14 cellular contexts compared by ENCODE assay signal in the genomic region with DNA sequence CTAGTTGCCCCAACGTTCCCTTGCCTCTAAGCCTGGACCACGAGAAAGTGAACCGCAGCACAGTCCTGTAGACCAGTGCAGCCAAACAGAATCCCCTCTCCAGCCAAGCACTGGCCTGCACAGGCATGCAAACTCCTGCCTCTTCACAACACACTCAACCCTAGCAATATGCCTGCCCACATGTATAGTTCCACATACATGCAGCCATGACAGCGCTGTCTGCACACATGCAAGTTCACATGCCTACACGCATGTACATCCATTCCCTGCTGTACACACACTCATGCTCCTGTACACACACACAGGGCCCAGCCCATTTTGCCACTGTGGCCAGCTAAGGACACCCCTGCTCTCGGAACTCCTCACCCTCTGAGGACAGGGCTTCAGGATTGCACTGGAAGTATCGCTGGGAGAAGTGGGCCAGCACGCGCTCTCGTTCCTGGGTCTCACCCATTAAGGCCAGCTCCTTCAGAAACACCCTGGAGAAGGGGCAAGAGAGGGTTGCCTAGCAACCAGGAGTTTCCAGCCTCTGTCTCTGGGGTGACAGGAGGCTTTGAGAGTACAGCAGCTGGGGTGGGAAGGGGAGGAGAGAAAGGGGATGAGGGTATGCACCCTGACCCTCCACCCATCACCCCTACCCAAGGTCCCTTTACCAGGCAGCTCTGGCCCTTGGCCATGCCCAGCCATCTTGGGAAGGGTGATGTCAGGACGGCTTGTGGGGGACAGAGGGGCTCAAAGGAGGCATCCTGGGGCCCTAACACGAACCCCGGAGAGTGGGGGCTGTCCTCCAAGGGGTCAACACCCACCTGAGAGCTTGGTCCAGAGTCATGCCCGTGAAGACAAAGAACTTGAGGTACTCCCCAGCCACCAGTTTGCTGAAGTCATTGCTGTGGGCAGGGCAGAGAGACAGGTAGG. TPM values are rescaled to one million over a fixed set of nuclear protein-coding genes. Genes with fewer than 3 reads are reported as not detected.
DNase-seq lines count a peak whose midpoint lies in the region; ATAC-seq lines count a peak whose summit lies in the region.
"Had no signal": no experiment of that assay in that cellular context is flagged by ENCODE, and none has a peak within 500 bp of the region (broad histone marks: within the 10 kb centered on the region; RNA-seq: fewer than 3 reads in every experiment).

No MANE protein-coding gene starts in this region.

- no peak for DNase-seq in activated CD8-positive, alpha-beta memory T cell treated with anti-CD3 and anti-CD28 coated beads, Interleukin-2, amount 10 ng/mL, durations not matched to agents 7 days and 5 days
- DNase-seq in activated CD8-positive, alpha-beta memory T cell treated with anti-CD3 and anti-CD28 coated beads, Interleukin-2, amount 50 U/mL, for 4 hours, result no peak
- no peak for DNase-seq in activated T-helper 1 cell treated with anti-CD3 and anti-CD28 coated beads, Interleukin-12 subunit alpha, Interleukin-12 subunit beta, Interleukin-2, Interleukin-4 antibody, amounts not matched to agents 30 ng/mL and 10 ng/mL and 1 ng/mL, durations not matched to agents 14 hours and 24 hours and 36 hours (ENCODE audit: low spot score)
- DNase-seq in immature natural killer cell (no peak), NCI-H1092 treated with DMSO at 0.1 percent for 48 hours (lab: John Stamatoyannopoulos, UW) (no peak)
- no peak for DNase-seq in stimulated activated naive B cell treated with anti-CD40 and anti-IgM and Interleukin-4, amounts not matched to agents 10 μg/mL and 1 μg/mL and 100 μg/mL, for 72 hours
- DNase-seq: KG1, NCI-H1930, SW 1271 had no signal

- CTCF ChIA-PET in activated CD8-positive, alpha-beta memory T cell treated with anti-CD3 and anti-CD28 coated beads, Interleukin-2, amount 10 ng/mL, durations not matched to agents 7 days and 5 days (lab: Charles Lee), result interaction anchor here (1.0 to 5.6 kb wide), 4 partner anchors 12 to 181 kb away, joined by 3 to 37 read pairs (median 4); partner anchors contain the start of gene C10orf95

- H3K36me3 Mint-ChIP-seq in activated CD8-positive, alpha-beta memory T cell treated with anti-CD3 and anti-CD28 coated beads, Interleukin-2, amount 10 ng/mL, durations not matched to agents 7 days and 5 days, result no peaks in the 10 kb centered on the region
- H3K36me3 Mint-ChIP-seq in activated T-helper 1 cell treated with anti-CD3 and anti-CD28 coated beads, Interleukin-12 subunit alpha, Interleukin-12 subunit beta, Interleukin-2, Interleukin-4 antibody, amounts not matched to agents 30 ng/mL and 10 ng/mL and 1 ng/mL, durations not matched to agents 14 hours and 24 hours and 36 hours (ENCODE audit: low read depth), result peaks cover 3% of the 10 kb centered on the region
- H3K36me3 Mint-ChIP-seq in immature natural killer cell, result peaks cover 0 to 4% (median 2%) of the 10 kb centered on the region in 3 donors
- no peaks in the 10 kb centered on the region for H3K36me3 Mint-ChIP-seq in stimulated activated naive B cell treated with anti-CD40 and anti-IgM and Interleukin-4, amounts not matched to agents 10 μg/mL and 1 μg/mL and 100 μg/mL, for 72 hours

- ATAC-seq in activated CD8-positive, alpha-beta memory T cell treated with anti-CD3 and anti-CD28 coated beads, Interleukin-2, amount 10 ng/mL, durations not matched to agents 7 days and 5 days, result no peak
- no peak for ATAC-seq in stimulated activated naive B cell treated with anti-CD40 and anti-IgM and Interleukin-4, amounts not matched to agents 10 μg/mL and 1 μg/mL and 100 μg/mL, for 72 hours (replicated peaks)
- no peak for ATAC-seq in HG02588 (IDR thresholded peaks at IDR 0.05; ENCODE audit: unreplicated experiment)
- no peak for ATAC-seq in HG03469 (IDR thresholded peaks at IDR 0.05; ENCODE audit: unreplicated experiment)

- H3K4me1 Mint-ChIP-seq in activated CD8-positive, alpha-beta memory T cell treated with anti-CD3 and anti-CD28 coated beads, Interleukin-2, amount 10 ng/mL, durations not matched to agents 7 days and 5 days, result peaks cover 29% of the 10 kb centered on the region
- peaks cover 44% of the 10 kb centered on the region for H3K4me1 Mint-ChIP-seq in activated T-helper 1 cell treated with anti-CD3 and anti-CD28 coated beads, Interleukin-12 subunit alpha, Interleukin-12 subunit beta, Interleukin-2, Interleukin-4 antibody, amounts not matched to agents 30 ng/mL and 10 ng/mL and 1 ng/mL, durations not matched to agents 14 hours and 24 hours and 36 hours (ENCODE audit: low read depth)
- H3K4me1 Mint-ChIP-seq in immature natural killer cell, result peaks cover 9 to 18% of the 10 kb centered on the region in 2 donors
- peaks cover 34 to 47% of the 10 kb centered on the region in 2 donors for H3K4me1 Mint-ChIP-seq in stimulated activated naive B cell treated with anti-CD40 and anti-IgM and Interleukin-4, amounts not matched to agents 10 μg/mL and 1 μg/mL and 100 μg/mL, for 72 hours

- peak overlapping the region; percentile 11 for H3K4me3 Mint-ChIP-seq in activated CD8-positive, alpha-beta memory T cell treated with anti-CD3 and anti-CD28 coated beads, Interleukin-2, amount 10 ng/mL, durations not matched to agents 7 days and 5 days
- peak overlapping the region; percentile 81 for H3K4me3 Mint-ChIP-seq in activated T-helper 1 cell treated with anti-CD3 and anti-CD28 coated beads, Interleukin-12 subunit alpha, Interleukin-12 subunit beta, Interleukin-2, Interleukin-4 antibody, amounts not matched to agents 30 ng/mL and 10 ng/mL and 1 ng/mL, durations not matched to agents 14 hours and 24 hours and 36 hours
- H3K4me3 Mint-ChIP-seq in immature natural killer cell, result peak overlapping the region in 3 of 5 donors; percentile 18 to 33 (median 26)
- peak overlapping the region; percentile 66 to 76 for H3K4me3 Mint-ChIP-seq in stimulated activated naive B cell treated with anti-CD40 and anti-IgM and Interleukin-4, amounts not matched to agents 10 μg/mL and 1 μg/mL and 100 μg/mL, for 72 hours

- H3K27ac Mint-ChIP-seq in activated CD8-positive, alpha-beta memory T cell treated with anti-CD3 and anti-CD28 coated beads, Interleukin-2, amount 10 ng/mL, durations not matched to agents 7 days and 5 days, result no peak overlapping the region
- H3K27ac Mint-ChIP-seq in activated T-helper 1 cell treated with anti-CD3 and anti-CD28 coated beads, Interleukin-12 subunit alpha, Interleukin-12 subunit beta, Interleukin-2, Interleukin-4 antibody, amounts not matched to agents 30 ng/mL and 10 ng/mL and 1 ng/mL, durations not matched to agents 14 hours and 24 hours and 36 hours, result peak overlapping the region; percentile 70
- H3K27ac Mint-ChIP-seq in immature natural killer cell, result no peak overlapping the region
- H3K27ac Mint-ChIP-seq in stimulated activated naive B cell treated with anti-CD40 and anti-IgM and Interleukin-4, amounts not matched to agents 10 μg/mL and 1 μg/mL and 100 μg/mL, for 72 hours, result no peak overlapping the region

- H3K27me3 Mint-ChIP-seq in activated CD8-positive, alpha-beta memory T cell treated with anti-CD3 and anti-CD28 coated beads, Interleukin-2, amount 10 ng/mL, durations not matched to agents 7 days and 5 days, result peaks cover 46% of the 10 kb centered on the region
- peaks cover 28% of the 10 kb centered on the region for H3K27me3 Mint-ChIP-seq in activated T-helper 1 cell treated with anti-CD3 and anti-CD28 coated beads, Interleukin-12 subunit alpha, Interleukin-12 subunit beta, Interleukin-2, Interleukin-4 antibody, amounts not matched to agents 30 ng/mL and 10 ng/mL and 1 ng/mL, durations not matched to agents 14 hours and 24 hours and 36 hours (ENCODE audit: insufficient read depth)
- peaks cover 21 to 32% (median 23%) of the 10 kb centered on the region in 3 donors for H3K27me3 Mint-ChIP-seq in immature natural killer cell (ENCODE audit: low read depth in 3 of 3)
- peaks cover 65 to 85% of the 10 kb centered on the region in 2 donors for H3K27me3 Mint-ChIP-seq in stimulated activated naive B cell treated with anti-CD40 and anti-IgM and Interleukin-4, amounts not matched to agents 10 μg/mL and 1 μg/mL and 100 μg/mL, for 72 hours

- no peaks in the 10 kb centered on the region for H3K9me3 Mint-ChIP-seq in activated CD8-positive, alpha-beta memory T cell treated with anti-CD3 and anti-CD28 coated beads, Interleukin-2, amount 10 ng/mL, durations not matched to agents 7 days and 5 days (ENCODE audit: low read depth)
- no peaks in the 10 kb centered on the region for H3K9me3 Mint-ChIP-seq in activated T-helper 1 cell treated with anti-CD3 and anti-CD28 coated beads, Interleukin-12 subunit alpha, Interleukin-12 subunit beta, Interleukin-2, Interleukin-4 antibody, amounts not matched to agents 30 ng/mL and 10 ng/mL and 1 ng/mL, durations not matched to agents 14 hours and 24 hours and 36 hours
- peaks cover 0 to 3% (median 0%) of the 10 kb centered on the region in 6 donors for H3K9me3 Mint-ChIP-seq in immature natural killer cell
- no peaks in the 10 kb centered on the region for H3K9me3 Mint-ChIP-seq in stimulated activated naive B cell treated with anti-CD40 and anti-IgM and Interleukin-4, amounts not matched to agents 10 μg/mL and 1 μg/mL and 100 μg/mL, for 72 hours

- intact Hi-C loops in activated T-helper 1 cell treated with anti-CD3 and anti-CD28 coated beads, Interleukin-12 subunit alpha, Interleukin-12 subunit beta, Interleukin-2, Interleukin-4 antibody, amounts not matched to agents 30 ng/mL and 10 ng/mL and 1 ng/mL, durations not matched to agents 14 hours and 24 hours and 36 hours (cut with micrococcal nuclease), result no loop called here

RNA-seq across cellular contexts. Expression of gene PSD, which starts 7.0 kb away (rescaled TPM):
- total RNA-seq in activated CD8-positive, alpha-beta memory T cell treated with anti-CD3 and anti-CD28 coated beads, Interleukin-2, amount 10 ng/mL, durations not matched to agents 7 days and 5 days, result 1 to 10 TPM; 2.8 to 2.9 TPM
- 9.9 and 10.6 TPM in 2 replicates for total RNA-seq in activated T-helper 1 cell treated with anti-CD3 and anti-CD28 coated beads, Interleukin-12 subunit alpha, Interleukin-12 subunit beta, Interleukin-2, Interleukin-4 antibody, amounts not matched to agents 30 ng/mL and 10 ng/mL and 1 ng/mL, durations not matched to agents 14 hours and 24 hours and 36 hours
- polyA plus RNA-seq in immature natural killer cell, result 1 to 10 TPM; 1.2 to 2.2 (median 2.0) TPM

RNA-seq across cellular contexts. Expression of gene FBXL15, which starts 9.0 kb away (rescaled TPM):
- 10 to 100 TPM; 13.5 to 15.2 TPM for total RNA-seq in activated CD8-positive, alpha-beta memory T cell treated with anti-CD3 and anti-CD28 coated beads, Interleukin-2, amount 10 ng/mL, durations not matched to agents 7 days and 5 days
- 14.5 and 18.5 TPM in 2 replicates for total RNA-seq in activated T-helper 1 cell treated with anti-CD3 and anti-CD28 coated beads, Interleukin-12 subunit alpha, Interleukin-12 subunit beta, Interleukin-2, Interleukin-4 antibody, amounts not matched to agents 30 ng/mL and 10 ng/mL and 1 ng/mL, durations not matched to agents 14 hours and 24 hours and 36 hours
- polyA plus RNA-seq in immature natural killer cell, result 10 to 100 TPM; 39.5 to 43.9 (median 39.7) TPM

RNA-seq across cellular contexts. Expression of gene NFKB2, which starts 16.1 kb away (rescaled TPM):
- total RNA-seq in activated CD8-positive, alpha-beta memory T cell treated with anti-CD3 and anti-CD28 coated beads, Interleukin-2, amount 10 ng/mL, durations not matched to agents 7 days and 5 days, result 100 to 1,000 TPM in 1 of 2 experiments, 10 to 100 TPM in 1; 78.1 to 199 TPM
- 307 and 322 TPM in 2 replicates for total RNA-seq in activated T-helper 1 cell treated with anti-CD3 and anti-CD28 coated beads, Interleukin-12 subunit alpha, Interleukin-12 subunit beta, Interleukin-2, Interleukin-4 antibody, amounts not matched to agents 30 ng/mL and 10 ng/mL and 1 ng/mL, durations not matched to agents 14 hours and 24 hours and 36 hours
- 10 to 100 TPM in 1 of 3 donors, 1 to 10 TPM in 2; 3.6 to 11.4 (median 5.0) TPM for polyA plus RNA-seq in immature natural killer cell

RNA-seq across cellular contexts. Expression of gene CUEDC2, which starts 20.8 kb away (rescaled TPM):
- total RNA-seq in activated CD8-positive, alpha-beta memory T cell treated with anti-CD3 and anti-CD28 coated beads, Interleukin-2, amount 10 ng/mL, durations not matched to agents 7 days and 5 days, result 10 to 100 TPM; 73.5 to 78.2 TPM
- 59.0 and 59.4 TPM in 2 replicates for total RNA-seq in activated T-helper 1 cell treated with anti-CD3 and anti-CD28 coated beads, Interleukin-12 subunit alpha, Interleukin-12 subunit beta, Interleukin-2, Interleukin-4 antibody, amounts not matched to agents 30 ng/mL and 10 ng/mL and 1 ng/mL, durations not matched to agents 14 hours and 24 hours and 36 hours
- polyA plus RNA-seq in immature natural killer cell, result 10 to 100 TPM; 61.8 to 65.3 (median 63.3) TPM

RNA-seq across cellular contexts. Expression of gene C10orf95, which starts 39.7 kb away (rescaled TPM):
- total RNA-seq in activated CD8-positive, alpha-beta memory T cell treated with anti-CD3 and anti-CD28 coated beads, Interleukin-2, amount 10 ng/mL, durations not matched to agents 7 days and 5 days, result under 1 TPM in 1 of 2 experiments, not detected in 1; 0.35 TPM
- 0.29 and 0.37 TPM in 2 replicates for total RNA-seq in activated T-helper 1 cell treated with anti-CD3 and anti-CD28 coated beads, Interleukin-12 subunit alpha, Interleukin-12 subunit beta, Interleukin-2, Interleukin-4 antibody, amounts not matched to agents 30 ng/mL and 10 ng/mL and 1 ng/mL, durations not matched to agents 14 hours and 24 hours and 36 hours
- polyA plus RNA-seq in immature natural killer cell, result under 1 TPM; 0.32 to 0.67 (median 0.59) TPM
- total RNA-seq: cardiac muscle cell, Daoy, skeletal muscle tissue had no signal

Comparison
In these comparisons a context has a peak if more than half of its experiments do, and no peak if none do; other contexts are left out.
1. H3K4me3 Mint-ChIP-seq: peak in every context shown above with its lines; median percentile 81 in activated T-helper 1 cell treated with anti-CD3 and anti-CD28 coated beads, Interleukin-12 subunit alpha, Interleukin-12 subunit beta, Interleukin-2, Interleukin-4 antibody, amounts not matched to agents 30 ng/mL and 10 ng/mL and 1 ng/mL, durations not matched to agents 14 hours and 24 hours and 36 hours; 71 in stimulated activated naive B cell treated with anti-CD40 and anti-IgM and Interleukin-4, amounts not matched to agents 10 μg/mL and 1 μg/mL and 100 μg/mL, for 72 hours; 26 in immature natural killer cell; 11 in activated CD8-positive, alpha-beta memory T cell treated with anti-CD3 and anti-CD28 coated beads, Interleukin-2, amount 10 ng/mL, durations not matched to agents 7 days and 5 days.